ENCODE assay signal across 9 cellular contexts in the genomic region with DNA sequence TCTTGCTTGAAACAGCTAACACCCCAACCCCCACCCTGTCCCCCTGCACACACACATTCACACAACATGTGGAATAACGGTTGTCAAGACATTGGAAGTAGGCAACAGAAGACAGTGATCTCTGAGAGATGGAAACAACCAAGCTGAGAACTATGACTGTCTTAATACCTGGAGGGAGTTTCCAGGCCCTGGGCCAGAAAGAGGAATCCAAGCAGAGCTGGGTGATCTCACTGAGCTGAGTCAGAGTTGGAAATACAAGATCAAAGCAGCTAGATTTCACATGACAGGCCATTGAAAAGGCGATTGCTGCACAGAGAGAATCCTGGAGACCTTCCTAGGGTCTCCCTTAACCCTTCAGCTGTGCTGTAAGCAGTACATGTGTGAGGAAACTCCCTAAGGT.
DNase-seq lines count a peak whose midpoint lies in the region; FAIRE-seq and TF ChIP-seq lines count a peak whose summit lies in the region.
"Had no signal": no experiment of that assay in that cellular context is flagged by ENCODE, and none has a peak within 500 bp of the region (broad histone marks: within the 10 kb centered on the region; RNA-seq: fewer than 3 reads in every experiment).

No MANE protein-coding gene starts in this region.

- no peak overlapping the region for H3K4me2 ChIP-seq in GM23248 (ENCODE audit: unreplicated experiment)

- TF ChIP-seq POLR2A in GM12891 (IDR thresholded peaks at IDR 0.05; ENCODE audit: low read depth, low read length) (no peak), transverse colon (IDR thresholded peaks at IDR 0.05) (no peak)

- H3K27me3 ChIP-seq in GM23248 (replicated peaks; ENCODE audit: insufficient read depth) (no peaks in the 10 kb centered on the region), transverse colon (no peaks in the 10 kb centered on the region)

- no peak overlapping the region for H3K9ac ChIP-seq in GM23248

- intact Hi-C loops in transverse colon (cut with DNase I; ENCODE audit: low total_unique reads) (no loop called here), head of caudate nucleus (cut with DNase I) (no loop called here)

- H3F3A ChIP-seq in GM23248 (ENCODE audit: insufficient read depth): 0 out of 2 replicates have a peak, but pooled peaks cover 4% of the 10 kb centered on the region

- in situ Hi-C loops in GM23248 (cut with MboI) (no loop called here), transverse colon (cut with MboI; ENCODE audit: low pct_ligation_motif_present in 1 of 4, low pct_unique_long_range_greater_than_20kb in 1 of 4, low sequenced_read_pairs in 3 of 4) (no loop called here)

- no peaks in the 10 kb centered on the region for H3K9me3 ChIP-seq in GM23248 (ENCODE audit: low read depth)
- H3K9me3 ChIP-seq in transverse colon: no peaks in the 10 kb centered on the region

- no peaks in the 10 kb centered on the region for H3K79me2 ChIP-seq in GM23248 (ENCODE audit: insufficient read depth)

- 0 to 3% methylated on average over 2 of the region's 2 CpGs for WGBS in GM23248 (ENCODE audit: low coverage in 1 of 2, low lambda C conversion rate in 2 of 2, missing lambda C conversion rate in 2 of 2), 2 experiments
- 49 to 71% methylated on average over 1 to 2 of the region's 2 CpGs for WGBS in transverse colon (ENCODE audit: low coverage in 1 of 2), 2 donors

- H3K27ac ChIP-seq in GM23248: peak overlapping the region; percentile 27
- no peak overlapping the region for H3K27ac ChIP-seq in transverse colon

- H3K36me3 ChIP-seq in GM23248 (ENCODE audit: low read depth): no peaks in the 10 kb centered on the region
- H3K36me3 ChIP-seq in transverse colon: no peaks in the 10 kb centered on the region

- FAIRE-seq in GM12891 (lab: Jason Lieb, UNC): no peak

- TF ChIP-seq CTCF in transverse colon (IDR thresholded peaks at IDR 0.05): no peak

- H4K20me1 ChIP-seq in GM23248 (ENCODE audit: insufficient read depth): no peaks in the 10 kb centered on the region

- DNase-seq in GM12891 (ENCODE audit: insufficient read length, low spot score) (no peak), GM23248 (peak; percentile 96), LoVo (ENCODE audit: low spot score) (peak; percentile 55), dedifferentiated amniotic fluid mesenchymal stem cell (ENCODE audit: extremely low spot score) (peak; percentile 58), NCI-H2081 (lab: John Stamatoyannopoulos, UW) (no peak), transverse colon (no peak), head of caudate nucleus (no peak)
- peak; percentile 34 to 42 for DNase-seq in stimulated activated CD4-positive, alpha-beta T cell treated with anti-CD3 and anti-CD28 coated beads, Interleukin-2, amount 100 ng/mL, for 24 hours
- DNase-seq: natural killer cell had no signal

- no peaks in the 10 kb centered on the region for H3K9me2 ChIP-seq in GM23248 (ENCODE audit: insufficient read depth)

- peaks cover 23% of the 10 kb centered on the region for H3K4me1 ChIP-seq in GM23248 (ENCODE audit: insufficient read depth)
- H3K4me1 ChIP-seq in transverse colon: peaks cover 0 to 10% (median 3%) of the 10 kb centered on the region in 4 donors

- H3K4me3 ChIP-seq in GM23248 (no peak overlapping the region), transverse colon (no peak overlapping the region)

- H2AFZ ChIP-seq in GM23248: no peak overlapping the region

- TF ChIP-seq EP300 in transverse colon (IDR thresholded peaks at IDR 0.05; ENCODE audit: low read depth): no peak

TF ChIP-seq in GM12891, 5 proteins besides CTCF, POLR2A, EP300 and RAD21:
- TF ChIP-seq POU2F2 (IDR thresholded peaks at IDR 0.05; ENCODE audit: low read depth, low read length) (no peak), SPI1 (IDR thresholded peaks at IDR 0.05; ENCODE audit: low read depth, low read length) (peak; percentile 48), PAX5 (IDR thresholded peaks at IDR 0.05; ENCODE audit: insufficient read depth, low read length, severe bottlenecking) (no peak), POLR2AphosphoS5 (IDR thresholded peaks at IDR 0.05; ENCODE audit: low read depth, low read length) (no peak)

Comparison
In these comparisons a context has a peak if more than half of its experiments do, and no peak if none do; other contexts are left out.
1. DNase-seq: peak in GM23248 (single experiment), LoVo (single experiment), dedifferentiated amniotic fluid mesenchymal stem cell (single experiment) and stimulated activated CD4-positive, alpha-beta T cell treated with anti-CD3 and anti-CD28 coated beads, Interleukin-2, amount 100 ng/mL, for 24 hours (2 of 2); none in GM12891 (single experiment), NCI-H2081 (0 of 2), transverse colon (single experiment) and head of caudate nucleus (0 of 42).